In the genomic region with DNA sequence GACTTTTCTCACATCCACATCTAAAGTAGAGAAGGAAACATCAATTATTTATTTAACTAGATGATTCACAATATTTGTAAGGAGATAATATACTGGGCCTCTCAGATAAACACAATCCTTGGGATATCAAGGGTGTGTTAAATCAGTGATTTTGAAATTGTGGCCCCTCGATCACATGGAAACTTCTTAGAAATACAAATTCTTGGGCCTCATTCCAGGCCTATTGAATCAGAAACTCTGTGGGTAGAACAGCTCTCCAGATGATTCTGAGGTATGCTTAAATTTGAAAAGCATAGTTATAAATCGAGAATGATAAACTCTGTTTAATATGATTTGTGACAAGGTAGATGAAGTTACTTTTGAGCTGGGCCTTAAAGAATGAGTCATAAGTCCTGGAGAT, we compare ENCODE assay signal across 26 cellular contexts.
DNase-seq lines count a peak whose midpoint lies in the region; ATAC-seq and TF ChIP-seq lines count a peak whose summit lies in the region.
"Had no signal": no experiment of that assay in that cellular context is flagged by ENCODE, and none has a peak within 500 bp of the region (broad histone marks: within the 10 kb centered on the region; RNA-seq: fewer than 3 reads in every experiment).

No MANE protein-coding gene starts in this region.

- DNase-seq in CD4-positive, CD25-positive, alpha-beta regulatory T cell, result no peak
- peak; percentile 8 to 62 for DNase-seq in cardiac fibroblast (ENCODE audit: low read depth in 2 of 2)
- DNase-seq in myocyte (ENCODE audit: low read depth), result peak; percentile 11
- no peak for DNase-seq in activated CD4-positive, alpha-beta T cell treated with anti-CD3 and anti-CD28 coated beads for 36 hours
- no peak for DNase-seq in NCI-H226
- DNase-seq in AG08395 (ENCODE audit: low spot score), result no peak
- DNase-seq: activated CD4-positive, alpha-beta T cell treated with anti-CD3 and anti-CD28 coated beads for 1 hour; activated naive CD4-positive, alpha-beta T cell; activated T-cell treated with anti-CD3 and anti-CD28 coated beads, Interleukin-2, amount 50 U/mL, for 4 hours; amygdala; caudate nucleus; CD8-positive, alpha-beta T cell; foreskin melanocyte; GOT3; midbrain; NCI-H1436 treated with DMSO at 0.1 percent for 48 hours; NCI-H510A; spleen; stimulated activated CD4-positive, alpha-beta T cell treated with anti-CD3 and anti-CD28 coated beads, Interleukin-2, amount 100 ng/mL, for 48 hours; uterus had no signal

- no peaks in the 10 kb centered on the region for H3K36me3 Mint-ChIP-seq in CD4-positive, CD25-positive, alpha-beta regulatory T cell
- H3K36me3 Mint-ChIP-seq in activated CD4-positive, alpha-beta T cell treated with anti-CD3 and anti-CD28 coated beads for 36 hours (ENCODE audit: low read depth), result no peaks in the 10 kb centered on the region
- H3K36me3 Mint-ChIP-seq: CD8-positive, alpha-beta T cell; natural killer cell treated with Interleukin-12 subunit alpha and Interleukin-12 subunit beta and Interleukin-15 and Interleukin-18, amount 100 ng/mL, for 72 hours; stimulated activated effector memory CD8-positive, alpha-beta T cell treated with anti-CD3 and anti-CD28 coated beads, Interleukin-12 subunit alpha, Interleukin-12 subunit beta, amount 100 ng/mL, for 72 hours had no signal

- ATAC-seq in CD4-positive, CD25-positive, alpha-beta regulatory T cell (ENCODE audit: low read depth in 2 of 2), result no peak
- no peak for ATAC-seq in GM19452 (IDR thresholded peaks at IDR 0.05; ENCODE audit: unreplicated experiment)
- ATAC-seq in activated CD4-positive, alpha-beta T cell treated with anti-CD3 and anti-CD28 coated beads for 36 hours, result no peak
- ATAC-seq: activated T-cell treated with anti-CD3 and anti-CD28 coated beads, Interleukin-2, amount 50 U/mL, for 4 hours; CD8-positive, alpha-beta T cell; natural killer cell treated with Interleukin-12 subunit alpha and Interleukin-12 subunit beta and Interleukin-15 and Interleukin-18, amount 100 ng/mL, for 72 hours; stimulated activated effector memory CD8-positive, alpha-beta T cell treated with anti-CD3 and anti-CD28 coated beads, Interleukin-12 subunit alpha, Interleukin-12 subunit beta, amount 100 ng/mL, for 72 hours had no signal

- TF ChIP-seq CTCF in cardiac fibroblast (IDR thresholded peaks at IDR 0.05; ENCODE audit: low read depth, low read length), result no peak

- intact Hi-C loops in activated CD4-positive, alpha-beta T cell treated with anti-CD3 and anti-CD28 coated beads for 36 hours (cut with DNase I, micrococcal nuclease), result loop anchor here (5.0 to 10.0 kb wide), 7 partner anchors 103 to 945 kb away; a partner anchor contains a TSS

- CTCF ChIA-PET in activated CD4-positive, alpha-beta T cell treated with anti-CD3 and anti-CD28 coated beads for 36 hours (lab: Charles Lee), result interaction anchor here (0.5 to 1.7 kb wide), 4 partner anchors 133 to 524 kb away, joined by 3 to 5 read pairs (median 4); no protein-coding TSS in a partner anchor

- H3K27ac ChIP-seq in CD4-positive, CD25-positive, alpha-beta regulatory T cell (ENCODE audit: insufficient read depth, low read length, poor library complexity, severe bottlenecking), result no peak overlapping the region
- peak overlapping the region; percentile 9 for H3K27ac ChIP-seq in KOPT-K1 (ENCODE audit: low read depth, low read length, poor library complexity, severe bottlenecking)
- H3K27ac ChIP-seq: SJSA1, spleen, uterus had no signal

- POLR2A ChIA-PET in activated CD4-positive, alpha-beta T cell treated with anti-CD3 and anti-CD28 coated beads for 36 hours (lab: Charles Lee), result interaction anchor here (0.6 kb wide), 1 partner anchor 522 kb away, joined by 3 read pairs; no protein-coding TSS in a partner anchor

- peaks cover 11 to 39% (median 21%) of the 10 kb centered on the region in 4 donors for H3K4me1 Mint-ChIP-seq in CD4-positive, CD25-positive, alpha-beta regulatory T cell
- H3K4me1 Mint-ChIP-seq in activated CD4-positive, alpha-beta T cell treated with anti-CD3 and anti-CD28 coated beads for 36 hours, result peaks cover 34% of the 10 kb centered on the region

- peaks cover 0 to 1% (median 0%) of the 10 kb centered on the region in 7 donors for H3K9me3 Mint-ChIP-seq in CD4-positive, CD25-positive, alpha-beta regulatory T cell
- H3K9me3 Mint-ChIP-seq in activated CD4-positive, alpha-beta T cell treated with anti-CD3 and anti-CD28 coated beads for 36 hours (ENCODE audit: low read depth), result no peaks in the 10 kb centered on the region
- H3K9me3 Mint-ChIP-seq: activated T-cell treated with anti-CD3 and anti-CD28 coated beads, Interleukin-2, amount 50 U/mL, for 4 hours; CD8-positive, alpha-beta T cell; natural killer cell treated with Interleukin-12 subunit alpha and Interleukin-12 subunit beta and Interleukin-15 and Interleukin-18, amount 100 ng/mL, for 72 hours; stimulated activated effector memory CD8-positive, alpha-beta T cell treated with anti-CD3 and anti-CD28 coated beads, Interleukin-12 subunit alpha, Interleukin-12 subunit beta, amount 100 ng/mL, for 72 hours had no signal

- H3K36me3 ChIP-seq in CD4-positive, CD25-positive, alpha-beta regulatory T cell (ENCODE audit: control insufficient read depth, insufficient read depth, low read length), result no peaks in the 10 kb centered on the region
- no peaks in the 10 kb centered on the region for H3K36me3 ChIP-seq in KOPT-K1 (ENCODE audit: insufficient read depth, low read length)
- H3K36me3 ChIP-seq: SJSA1, spleen, uterus had no signal

- peak overlapping the region; percentile 37 for H3K4me3 ChIP-seq in CD4-positive, CD25-positive, alpha-beta regulatory T cell (ENCODE audit: low read depth, low read length)
- no peak overlapping the region for H3K4me3 ChIP-seq in cardiac fibroblast (replicated peaks in 1 of 2; ENCODE audit: low read depth in 2 of 2, low read length in 2 of 2)
- H3K4me3 ChIP-seq: SJSA1, spleen, uterus had no signal

- no peaks in the 10 kb centered on the region for H3K9me3 ChIP-seq in CD4-positive, CD25-positive, alpha-beta regulatory T cell (ENCODE audit: control insufficient read depth in 2 of 2, low read length in 2 of 2)
- peaks cover 14% of the 10 kb centered on the region for H3K9me3 ChIP-seq in KOPT-K1 (ENCODE audit: insufficient read depth, low read length, poor library complexity, severe bottlenecking)
- H3K9me3 ChIP-seq: SJSA1 had no signal

- no peaks in the 10 kb centered on the region for H3K27me3 ChIP-seq in CD4-positive, CD25-positive, alpha-beta regulatory T cell (ENCODE audit: control insufficient read depth, insufficient read depth, low read length)
- H3K27me3 ChIP-seq: SJSA1, spleen, uterus had no signal

- peaks cover 5% of the 10 kb centered on the region for H3K4me1 ChIP-seq in CD4-positive, CD25-positive, alpha-beta regulatory T cell (ENCODE audit: control insufficient read depth, insufficient read depth, low read length, poor library complexity, severe bottlenecking)
- H3K4me1 ChIP-seq: SJSA1, uterus had no signal

- H3K27ac Mint-ChIP-seq in CD4-positive, CD25-positive, alpha-beta regulatory T cell, result peak overlapping the region in 2 of 3 donors; percentile 27 to 29
- no peak overlapping the region for H3K27ac Mint-ChIP-seq in activated CD4-positive, alpha-beta T cell treated with anti-CD3 and anti-CD28 coated beads for 36 hours
- H3K27ac Mint-ChIP-seq: CD8-positive, alpha-beta T cell; natural killer cell treated with Interleukin-12 subunit alpha and Interleukin-12 subunit beta and Interleukin-15 and Interleukin-18, amount 100 ng/mL, for 72 hours; stimulated activated effector memory CD8-positive, alpha-beta T cell treated with anti-CD3 and anti-CD28 coated beads, Interleukin-12 subunit alpha, Interleukin-12 subunit beta, amount 100 ng/mL, for 72 hours; T-helper 1 cell treated with Interleukin-12 subunit alpha and Interleukin-12 subunit beta and Interleukin-4 antibody, amounts not matched to agents 30 μg/mL and 1 μg/mL, for 36 hours had no signal

- H3K4me3 Mint-ChIP-seq in CD4-positive, CD25-positive, alpha-beta regulatory T cell, result peak overlapping the region in 1 of 4 donors; percentile 9
- H3K4me3 Mint-ChIP-seq in activated CD4-positive, alpha-beta T cell treated with anti-CD3 and anti-CD28 coated beads for 36 hours, result no peak overlapping the region
- H3K4me3 Mint-ChIP-seq: activated T-cell treated with anti-CD3 and anti-CD28 coated beads, Interleukin-2, amount 50 U/mL, for 4 hours; CD8-positive, alpha-beta T cell; natural killer cell treated with Interleukin-12 subunit alpha and Interleukin-12 subunit beta and Interleukin-15 and Interleukin-18, amount 100 ng/mL, for 72 hours; stimulated activated effector memory CD8-positive, alpha-beta T cell treated with anti-CD3 and anti-CD28 coated beads, Interleukin-12 subunit alpha, Interleukin-12 subunit beta, amount 100 ng/mL, for 72 hours; T-helper 1 cell treated with Interleukin-12 subunit alpha and Interleukin-12 subunit beta and Interleukin-4 antibody, amounts not matched to agents 30 μg/mL and 1 μg/mL, for 36 hours had no signal

- H3K27me3 Mint-ChIP-seq in CD4-positive, CD25-positive, alpha-beta regulatory T cell, result no peaks in the 10 kb centered on the region
- H3K27me3 Mint-ChIP-seq in activated CD4-positive, alpha-beta T cell treated with anti-CD3 and anti-CD28 coated beads for 36 hours, result no peaks in the 10 kb centered on the region

Comparison
In these comparisons a context has a peak if more than half of its experiments do, and no peak if none do; other contexts are left out.
1. DNase-seq: peak in cardiac fibroblast (2 of 2) and myocyte (single experiment); none in CD4-positive, CD25-positive, alpha-beta regulatory T cell (0 of 3), activated CD4-positive, alpha-beta T cell treated with anti-CD3 and anti-CD28 coated beads for 36 hours (single experiment), NCI-H226 (single experiment) and AG08395 (single experiment).